Comparison of ENCODE assay signal across 23 cellular contexts in the genomic region with DNA sequence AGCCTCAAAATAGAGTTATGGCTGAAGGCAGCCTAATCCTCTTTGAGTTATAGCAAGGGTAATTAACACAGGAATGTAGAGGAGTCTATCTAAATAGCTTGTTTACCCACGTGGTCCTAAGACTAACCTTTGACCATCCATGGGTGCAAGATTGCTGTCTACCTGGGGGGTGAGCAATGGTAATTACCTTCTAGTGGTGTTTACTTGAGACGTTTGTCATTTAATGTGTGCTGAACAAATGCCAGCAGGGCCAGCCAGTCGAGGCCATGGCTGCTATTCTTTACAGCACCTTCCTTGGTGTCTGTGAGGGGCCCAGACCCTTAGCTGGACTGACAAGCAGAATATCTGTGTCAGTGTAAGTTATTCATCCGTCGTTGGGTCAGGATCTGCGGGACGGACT. TPM values are rescaled to one million over a fixed set of nuclear protein-coding genes. Genes with fewer than 3 reads are reported as not detected.
DNase-seq lines count a peak whose midpoint lies in the region; ATAC-seq and TF ChIP-seq lines count a peak whose summit lies in the region.
"Had no signal": no experiment of that assay in that cellular context is flagged by ENCODE, and none has a peak within 500 bp of the region (broad histone marks: within the 10 kb centered on the region; RNA-seq: fewer than 3 reads in every experiment).

No MANE protein-coding gene starts in this region.

- POLR2A ChIA-PET in HEK293 (lab: Yijun Ruan, JAX): no interaction called here

- H3K4me3 ChIP-seq in HEK293 (ENCODE audit: low read depth, low read length): no peak overlapping the region
- no peak overlapping the region for H3K4me3 ChIP-seq in colonic mucosa
- H3K4me3 ChIP-seq in mucosa of descending colon: no peak overlapping the region
- H3K4me3 ChIP-seq: BLaER1, K562 had no signal

- peak; percentile 70 for ATAC-seq in mucosa of descending colon
- no peak for ATAC-seq in GM19023 (IDR thresholded peaks at IDR 0.05; ENCODE audit: unreplicated experiment)
- ATAC-seq: HCT116, K562 had no signal

- intact Hi-C loops in colonic mucosa (cut with DNase I) (no loop called here), mucosa of descending colon (cut with DNase I, micrococcal nuclease) (no loop called here)

- CTCF ChIA-PET in HEK293 (lab: Yijun Ruan, JAX): interaction anchor here (0.5 to 1.1 kb wide), 5 partner anchors 13 to 594 kb away, joined by 3 to 4 read pairs (median 3); a partner anchor contains a TSS

- no peaks in the 10 kb centered on the region for H3K27me3 ChIP-seq in colonic mucosa
- H3K27me3 ChIP-seq: BLaER1 had no signal

- H3K9me3 ChIP-seq in HEK293 (ENCODE audit: control insufficient read depth, insufficient read depth, low read depth, low read length): no peaks in the 10 kb centered on the region
- no peaks in the 10 kb centered on the region for H3K9me3 ChIP-seq in colonic mucosa
- H3K9me3 ChIP-seq in mucosa of descending colon: peaks cover 7% of the 10 kb centered on the region
- H3K9me3 ChIP-seq: BLaER1 had no signal

- DNase-seq in NCI-H69 (lab: John Stamatoyannopoulos, UW): peak; percentile 20
- peak; percentile 42 for DNase-seq in colonic mucosa
- peak in 1 of 3 donors; percentile 30 for DNase-seq in mucosa of descending colon
- DNase-seq in SW 1271 (lab: John Stamatoyannopoulos, UW): no peak
- no peak for DNase-seq in NCI-H526 treated with DMSO at 0.1 percent for 48 hours (lab: John Stamatoyannopoulos, UW)
- DNase-seq in GOT3 (lab: John Stamatoyannopoulos, UW): no peak
- DNase-seq: CD4-positive, CD25-positive, alpha-beta regulatory T cell; Kasumi-1; MV-4-11; NCI-H1105; NCI-H146; NCI-H1930; NCI-H2107; NCI-H446; NCI-H524 treated with DMSO at 0.1 percent for 48 hours; Right ventricle myocardium superior; RPMI8226 had no signal

- H3K27ac ChIP-seq in HEK293 (ENCODE audit: extremely low read depth, low read depth, low read length) (no peak overlapping the region), colonic mucosa (no peak overlapping the region)
- H3K27ac ChIP-seq: HL-60 had no signal

- H3K36me3 ChIP-seq in HEK293 (ENCODE audit: control insufficient read depth in 2 of 2, insufficient read depth in 1 of 2, low read length in 2 of 2) (no peaks in the 10 kb centered on the region), colonic mucosa (no peaks in the 10 kb centered on the region), mucosa of descending colon (ENCODE audit: low read depth) (no peaks in the 10 kb centered on the region)
- H3K36me3 ChIP-seq: BLaER1 had no signal

- H3K4me1 ChIP-seq in HEK293 (ENCODE audit: control insufficient read depth, insufficient read depth, low read length): peaks cover 12% of the 10 kb centered on the region
- no peaks in the 10 kb centered on the region for H3K4me1 ChIP-seq in colonic mucosa
- H3K4me1 ChIP-seq in mucosa of descending colon (ENCODE audit: low read depth): peaks cover 3% of the 10 kb centered on the region

- H3K9ac ChIP-seq in colonic mucosa (ENCODE audit: low read depth in 2 of 2, low read length in 2 of 2): no peak overlapping the region
- H3K9ac ChIP-seq: BLaER1 had no signal

- TF ChIP-seq CTCF in HEK293 (tag by site-specific recombination; IDR thresholded peaks at IDR 0.05) (no peak), colonic mucosa (IDR thresholded peaks at IDR 0.05) (no peak), mucosa of descending colon (IDR thresholded peaks at IDR 0.05) (no peak)

TF ChIP-seq in HEK293, 187 proteins besides CTCF, POLR2A, EP300 and RAD21 (continues in another document):
- TF ChIP-seq HOXA7 (CRISPR knock-in tag; IDR thresholded peaks at IDR 0.05; ENCODE audit: borderline replicate concordance): no peak
- TF ChIP-seq, protein P1, sequence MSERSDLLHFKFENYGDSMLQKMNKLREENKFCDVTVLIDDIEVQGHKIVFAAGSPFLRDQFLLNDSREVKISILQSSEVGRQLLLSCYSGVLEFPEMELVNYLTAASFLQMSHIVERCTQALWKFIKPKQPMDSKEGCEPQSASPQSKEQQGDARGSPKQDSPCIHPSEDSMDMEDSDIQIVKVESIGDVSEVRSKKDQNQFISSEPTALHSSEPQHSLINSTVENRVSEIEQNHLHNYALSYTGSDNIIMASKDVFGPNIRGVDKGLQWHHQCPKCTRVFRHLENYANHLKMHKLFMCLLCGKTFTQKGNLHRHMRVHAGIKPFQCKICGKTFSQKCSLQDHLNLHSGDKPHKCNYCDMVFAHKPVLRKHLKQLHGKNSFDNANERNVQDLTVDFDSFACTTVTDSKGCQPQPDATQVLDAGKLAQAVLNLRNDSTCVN (tag by site-specific recombination; optimal IDR thresholded peaks at IDR 0.05): no peak
- no peak for TF ChIP-seq ZNF311 (tag by site-specific recombination; IDR thresholded peaks at IDR 0.05; ENCODE audit: borderline replicate concordance)
- TF ChIP-seq, protein P2, sequence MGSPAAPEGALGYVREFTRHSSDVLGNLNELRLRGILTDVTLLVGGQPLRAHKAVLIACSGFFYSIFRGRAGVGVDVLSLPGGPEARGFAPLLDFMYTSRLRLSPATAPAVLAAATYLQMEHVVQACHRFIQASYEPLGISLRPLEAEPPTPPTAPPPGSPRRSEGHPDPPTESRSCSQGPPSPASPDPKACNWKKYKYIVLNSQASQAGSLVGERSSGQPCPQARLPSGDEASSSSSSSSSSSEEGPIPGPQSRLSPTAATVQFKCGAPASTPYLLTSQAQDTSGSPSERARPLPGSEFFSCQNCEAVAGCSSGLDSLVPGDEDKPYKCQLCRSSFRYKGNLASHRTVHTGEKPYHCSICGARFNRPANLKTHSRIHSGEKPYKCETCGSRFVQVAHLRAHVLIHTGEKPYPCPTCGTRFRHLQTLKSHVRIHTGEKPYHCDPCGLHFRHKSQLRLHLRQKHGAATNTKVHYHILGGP (tag by site-specific recombination; IDR thresholded peaks at IDR 0.05): peak; percentile 47; the same call in 1 of the 2 replicates
- TF ChIP-seq MYNN (tag by site-specific recombination; IDR thresholded peaks at IDR 0.05; ENCODE audit: borderline replicate concordance): no peak
- TF ChIP-seq WT1 (tag by site-specific recombination; IDR thresholded peaks at IDR 0.05): 0 out of 2 replicates have a peak, but pooled peaks have one; percentile 21
- TF ChIP-seq GLIS1 (tag by site-specific recombination; IDR thresholded peaks at IDR 0.05): peak; percentile 99
- TF ChIP-seq ZNF670 (tag by site-specific recombination; IDR thresholded peaks at IDR 0.05; ENCODE audit: low read depth): no peak
- 0 out of 2 replicates have a peak, but pooled peaks have one; percentile 16 for TF ChIP-seq ZNF423 (tag by site-specific recombination; IDR thresholded peaks at IDR 0.05)
- TF ChIP-seq ZNF366 (tag by site-specific recombination; conservative IDR thresholded peaks at IDR 0.05): no peak
- peak; percentile 74 for TF ChIP-seq SETDB1 (IDR thresholded peaks at IDR 0.05; ENCODE audit: insufficient read length, low read length)
- no peak for TF ChIP-seq ZNF121 (tag by site-specific recombination; IDR thresholded peaks at IDR 0.05)
- no peak for TF ChIP-seq ZNF621 (tag by site-specific recombination; IDR thresholded peaks at IDR 0.05)
- TF ChIP-seq ZNF626 (tag by site-specific recombination; IDR thresholded peaks at IDR 0.05): no peak
- TF ChIP-seq SP7 (tag by site-specific recombination; IDR thresholded peaks at IDR 0.05): no peak
- TF ChIP-seq, protein P3, sequence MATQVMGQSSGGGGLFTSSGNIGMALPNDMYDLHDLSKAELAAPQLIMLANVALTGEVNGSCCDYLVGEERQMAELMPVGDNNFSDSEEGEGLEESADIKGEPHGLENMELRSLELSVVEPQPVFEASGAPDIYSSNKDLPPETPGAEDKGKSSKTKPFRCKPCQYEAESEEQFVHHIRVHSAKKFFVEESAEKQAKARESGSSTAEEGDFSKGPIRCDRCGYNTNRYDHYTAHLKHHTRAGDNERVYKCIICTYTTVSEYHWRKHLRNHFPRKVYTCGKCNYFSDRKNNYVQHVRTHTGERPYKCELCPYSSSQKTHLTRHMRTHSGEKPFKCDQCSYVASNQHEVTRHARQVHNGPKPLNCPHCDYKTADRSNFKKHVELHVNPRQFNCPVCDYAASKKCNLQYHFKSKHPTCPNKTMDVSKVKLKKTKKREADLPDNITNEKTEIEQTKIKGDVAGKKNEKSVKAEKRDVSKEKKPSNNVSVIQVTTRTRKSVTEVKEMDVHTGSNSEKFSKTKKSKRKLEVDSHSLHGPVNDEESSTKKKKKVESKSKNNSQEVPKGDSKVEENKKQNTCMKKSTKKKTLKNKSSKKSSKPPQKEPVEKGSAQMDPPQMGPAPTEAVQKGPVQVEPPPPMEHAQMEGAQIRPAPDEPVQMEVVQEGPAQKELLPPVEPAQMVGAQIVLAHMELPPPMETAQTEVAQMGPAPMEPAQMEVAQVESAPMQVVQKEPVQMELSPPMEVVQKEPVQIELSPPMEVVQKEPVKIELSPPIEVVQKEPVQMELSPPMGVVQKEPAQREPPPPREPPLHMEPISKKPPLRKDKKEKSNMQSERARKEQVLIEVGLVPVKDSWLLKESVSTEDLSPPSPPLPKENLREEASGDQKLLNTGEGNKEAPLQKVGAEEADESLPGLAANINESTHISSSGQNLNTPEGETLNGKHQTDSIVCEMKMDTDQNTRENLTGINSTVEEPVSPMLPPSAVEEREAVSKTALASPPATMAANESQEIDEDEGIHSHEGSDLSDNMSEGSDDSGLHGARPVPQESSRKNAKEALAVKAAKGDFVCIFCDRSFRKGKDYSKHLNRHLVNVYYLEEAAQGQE (tag by site-specific recombination; IDR thresholded peaks at IDR 0.05): no peak
- no peak for TF ChIP-seq ZNF292 (tag by site-specific recombination; IDR thresholded peaks at IDR 0.05; ENCODE audit: borderline replicate concordance, low read depth)
- no peak for TF ChIP-seq ZNF433 (tag by site-specific recombination; IDR thresholded peaks at IDR 0.05; ENCODE audit: low read depth)
- peak; percentile 90 for TF ChIP-seq FEZF1 (tag by site-specific recombination; IDR thresholded peaks at IDR 0.05)

RNA-seq across cellular contexts. Expression of a gene that starts 13.9 kb away (rescaled TPM):
- total RNA-seq in colonic mucosa (10 to 100 TPM; 60.7 to 70.0 TPM), mucosa of descending colon (10 to 100 TPM; 45.3 to 63.0 (median 61.4) TPM)

RNA-seq across cellular contexts. Expression of a gene that starts 16.8 kb away (rescaled TPM):
- total RNA-seq in colonic mucosa: 1 to 10 TPM; 2.1 to 3.3 TPM
- total RNA-seq in mucosa of descending colon: 1 to 10 TPM; 1.2 to 5.7 (median 3.3) TPM

RNA-seq across cellular contexts. Expression of a gene that starts 59.6 kb away (rescaled TPM):
- 1 to 10 TPM; 1.2 to 5.7 TPM for total RNA-seq in colonic mucosa
- total RNA-seq in mucosa of descending colon: 1 to 10 TPM; 1.6 to 4.7 (median 3.2) TPM

Comparison
In these comparisons a context has a peak if more than half of its experiments do, and no peak if none do; other contexts are left out.
1. DNase-seq: peak in NCI-H69 (single experiment) and colonic mucosa (single experiment); none in SW 1271 (0 of 2), NCI-H526 treated with DMSO at 0.1 percent for 48 hours (single experiment) and GOT3 (single experiment).